Comparison of ENCODE assay signal across 26 cellular contexts in genomic region chr15:77731067-77731466, GRCh38.
"Had no signal": no experiment of that assay in that cellular context is flagged by ENCODE, and none has a peak within 500 bp of the region (broad histone marks: within the 10 kb centered on the region; RNA-seq: fewer than 3 reads in every experiment).

No MANE protein-coding gene starts in this region.

- H3K27me3 ChIP-seq: neural progenitor cell, ovary, right lobe of liver, sigmoid colon, testis, transverse colon, upper lobe of right lung, uterus had no signal

- H3K27ac ChIP-seq: neural progenitor cell, neutrophil, ovary, parathyroid adenoma, prostate gland, right lobe of liver, sigmoid colon, suprapubic skin, testis, tibial artery, transverse colon, upper lobe of right lung, uterus had no signal

- ATAC-seq: naive thymus-derived CD4-positive, alpha-beta T cell; natural killer cell; right cardiac atrium; right lobe of liver; stimulated activated memory B cell treated with anti-CD40 and anti-IgM and Interleukin-4, amounts not matched to agents 10 μg/mL and 1 μg/mL and 100 μg/mL, for 72 hours; stimulated activated naive CD8-positive, alpha-beta T cell treated with anti-CD3 and anti-CD28 coated beads, Interleukin-15, amount 100 ng/mL, for 72 hours; stimulated activated naive CD8-positive, alpha-beta T cell treated with anti-CD3 and anti-CD28 coated beads, Interleukin-15, Interleukin-2, amounts not matched to agents 100 U/mL and 50 U/mL, for 24 hours; upper lobe of right lung had no signal

- DNase-seq: naive thymus-derived CD4-positive, alpha-beta T cell; natural killer cell; ovary; right cardiac atrium; right lobe of liver; sigmoid colon; small intestine; stimulated activated CD4-positive, alpha-beta T cell treated with anti-CD3 and anti-CD28 coated beads, Interleukin-1b, Interleukin-23, amount 100 ng/mL, for 48 hours; stimulated activated CD4-positive, alpha-beta T cell treated with anti-CD3 and anti-CD28 coated beads, Interleukin-4, amount 100 ng/mL, for 1 hour; stimulated activated CD4-positive, alpha-beta T cell treated with anti-CD3 and anti-CD28 coated beads, Interleukin-4, amount 100 ng/mL, for 4 hours; stimulated activated CD8-positive, alpha-beta memory T cell treated with anti-CD3 and anti-CD28 coated beads, Interleukin-4, amount 100 ng/mL, for 48 hours; stimulated activated naive CD4-positive, alpha-beta T cell; stimulated activated naive CD8-positive, alpha-beta T cell treated with anti-CD3 and anti-CD28 coated beads, Interleukin-15, amount 100 ng/mL, for 72 hours; stimulated activated naive CD8-positive, alpha-beta T cell treated with anti-CD3 and anti-CD28 coated beads, Interleukin-15, Interleukin-2, amounts not matched to agents 100 U/mL and 50 U/mL, for 24 hours; substantia nigra; testis; tibial artery; transverse colon; upper lobe of right lung; uterus had no signal

- H3K4me3 ChIP-seq: neural progenitor cell, ovary, prostate gland, right lobe of liver, sigmoid colon, suprapubic skin, testis, tibial artery, transverse colon, upper lobe of right lung, uterus had no signal
